In genomic region chr4:170446782-170447181, GRCh38 we compare ENCODE assay signal across 21 cellular contexts.
"Had no signal": no experiment of that assay in that cellular context is flagged by ENCODE, and none has a peak within 500 bp of the region (broad histone marks: within the 10 kb centered on the region; RNA-seq: fewer than 3 reads in every experiment).

No MANE protein-coding gene starts in this region.

- DNase-seq: activated B cell treated with CpG ODN at 0.5 μM for 24 hours; activated CD4-positive, alpha-beta T cell treated with anti-CD3 and anti-CD28 coated beads for 1 hour; activated CD4-positive, alpha-beta T cell treated with anti-CD3 and anti-CD28 coated beads, Interleukin-2, amount 10 ng/mL, durations not matched to agents 24 days and 14 days; activated CD4-positive, alpha-beta T cell treated with anti-CD3 and anti-CD28 coated beads, Interleukin-2, amount 50 U/mL, for 48 hours; activated CD8-positive, alpha-beta memory T cell treated with anti-CD3 and anti-CD28 coated beads, Interleukin-2, amount 10 ng/mL, durations not matched to agents 7 days and 5 days; activated effector memory CD4-positive, alpha-beta T cell treated with Interleukin-2 at 50 U/mL for 16 hours; activated naive CD4-positive, alpha-beta T cell; activated T-cell treated with anti-CD3 and anti-CD28 coated beads, Interleukin-2, amount 50 U/mL, for 24 hours; aorta; caudate nucleus; colonic mucosa; Karpas-422; NCI-H1105 treated with DMSO at 0.1 percent for 48 hours; NCI-H1436 treated with DMSO at 0.1 percent for 48 hours; NCI-H187; NCI-H2081; NCI-H2227 treated with DMSO at 0.1 percent for 48 hours; NCI-H526; NCI-H774; RPMI8226; T-helper 1 cell had no signal
